In the genomic region with DNA sequence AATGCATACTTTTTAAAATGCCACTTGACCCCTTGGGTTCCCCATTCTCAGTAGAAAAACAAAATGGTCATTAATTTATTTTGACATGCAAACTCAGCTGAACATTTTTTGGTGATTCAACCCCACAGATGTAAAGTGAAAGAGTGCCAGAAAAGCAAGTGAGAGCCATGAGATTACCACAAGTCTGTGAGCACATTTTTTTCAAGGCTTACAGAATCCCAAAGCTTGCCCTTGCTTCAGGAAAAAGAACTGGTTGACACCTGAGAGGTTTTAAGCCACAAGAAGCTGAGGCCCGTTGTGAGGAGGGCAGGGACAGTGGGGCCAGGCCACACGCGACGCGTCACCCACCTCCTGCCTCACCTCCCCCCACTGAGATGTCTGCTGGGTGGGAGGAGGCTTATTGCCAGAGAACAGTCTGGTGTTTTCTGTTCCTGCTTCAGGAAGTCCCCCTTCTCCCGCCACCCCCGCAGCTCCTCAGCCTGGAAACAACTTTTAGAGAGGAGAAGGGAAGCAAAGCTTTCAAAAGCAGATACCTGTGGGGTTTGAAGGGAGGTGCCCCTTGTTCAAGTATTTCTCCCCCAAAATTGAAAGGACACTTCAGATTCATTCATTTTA, we compare ENCODE assay signal across 9 cellular contexts.
A peak's percentile ranks its signal among the peaks of the same experiment; 100 is the strongest.
DNase-seq lines count a peak whose midpoint lies in the region; ATAC-seq, FAIRE-seq and TF ChIP-seq lines count a peak whose summit lies in the region.
"Had no signal": no experiment of that assay in that cellular context is flagged by ENCODE, and none has a peak within 500 bp of the region (broad histone marks: within the 10 kb centered on the region; RNA-seq: fewer than 3 reads in every experiment).

No MANE protein-coding gene starts in this region.

- H3K9ac ChIP-seq in HUES64 (ENCODE audit: low read depth, low read length): peak overlapping the region; percentile 39; the same call in 1 of the 2 replicates

- WGBS in HUES64: 59% methylated on average over 2 of the region's 7 CpGs

- H3K4me3 ChIP-seq in HUES64 (ENCODE audit: low read length) (no peak overlapping the region), breast epithelium (peak overlapping the region in 1 of 3 donors; percentile 9), lower lobe of right lung (no peak overlapping the region)

- no peak for TF ChIP-seq POLR2A in breast epithelium (IDR thresholded peaks at IDR 0.05)

- peaks cover 16% of the 10 kb centered on the region; the same call in 1 of the 2 replicates for H3K9me3 ChIP-seq in HUES64 (ENCODE audit: insufficient read depth, low read depth, low read length)
- H3K9me3 ChIP-seq in breast epithelium: no peaks in the 10 kb centered on the region
- H3K9me3 ChIP-seq in lower lobe of right lung: no peaks in the 10 kb centered on the region

- no peaks in the 10 kb centered on the region for H3K36me3 ChIP-seq in HUES64 (ENCODE audit: insufficient read depth, low read length)
- no peaks in the 10 kb centered on the region for H3K36me3 ChIP-seq in breast epithelium
- no peaks in the 10 kb centered on the region for H3K36me3 ChIP-seq in lower lobe of right lung

- FAIRE-seq in urothelium cell line (lab: Jason Lieb, UNC): peak; percentile 96

- H3K27ac ChIP-seq in HUES64 (ENCODE audit: low read depth, low read length) (peak overlapping the region; percentile 78), breast epithelium (peak overlapping the region; percentile 83 to 95), lower lobe of right lung (peak overlapping the region; percentile 78)

- intact Hi-C loops in breast epithelium (cut with DNase I; ENCODE audit: low total_unique reads) (no loop called here), lower lobe of right lung (cut with DNase I) (no loop called here)

- TF ChIP-seq CTCF in breast epithelium (IDR thresholded peaks at IDR 0.05) (no peak), lower lobe of right lung (IDR thresholded peaks at IDR 0.05) (no peak)

- DNase-seq in GM04503 (ENCODE audit: low read depth): peak; percentile 83
- DNase-seq in breast epithelium (ENCODE audit: low spot score in 2 of 2): peak in 1 of 2 donors; percentile 49
- DNase-seq in lower lobe of right lung: peak; percentile 59
- DNase-seq in urothelium cell line (ENCODE audit: low spot score): peak; percentile 89
- DNase-seq in NCI-H2107 (lab: John Stamatoyannopoulos, UW): no peak
- DNase-seq: activated B cell treated with CpG ODN at 0.5 μM for 24 hours had no signal

- ATAC-seq in GM21576 (IDR thresholded peaks at IDR 0.05; ENCODE audit: unreplicated experiment) (peak; percentile 58), lower lobe of right lung (peak; percentile 72 to 75), HG03571 (IDR thresholded peaks at IDR 0.05; ENCODE audit: unreplicated experiment) (no peak)

- H3K27me3 ChIP-seq in HUES64 (ENCODE audit: insufficient read depth, low read length) (no peaks in the 10 kb centered on the region), breast epithelium (no peaks in the 10 kb centered on the region), lower lobe of right lung (ENCODE audit: low read depth) (no peaks in the 10 kb centered on the region)

- peaks cover 16% of the 10 kb centered on the region; the same call in 1 of the 2 replicates for H3K4me1 ChIP-seq in HUES64 (ENCODE audit: insufficient read depth, low read length)
- H3K4me1 ChIP-seq in breast epithelium: peaks cover 3 to 10% of the 10 kb centered on the region in 2 donors
- peaks cover 40% of the 10 kb centered on the region for H3K4me1 ChIP-seq in lower lobe of right lung
